12 cellular contexts compared by ENCODE assay signal in genomic region chr15:85591622-85592021, GRCh38.
DNase-seq lines count a peak whose midpoint lies in the region; ATAC-seq and TF ChIP-seq lines count a peak whose summit lies in the region.
"Had no signal": no experiment of that assay in that cellular context is flagged by ENCODE, and none has a peak within 500 bp of the region (broad histone marks: within the 10 kb centered on the region; RNA-seq: fewer than 3 reads in every experiment).

No MANE protein-coding gene starts in this region.

- no peak for ATAC-seq in CD4-positive, CD25-positive, alpha-beta regulatory T cell (ENCODE audit: low read depth in 2 of 2)
- no peak for ATAC-seq in GM21381 (IDR thresholded peaks at IDR 0.05; ENCODE audit: unreplicated experiment)
- ATAC-seq: GM23338 had no signal

- H3K36me3 ChIP-seq in CD4-positive, CD25-positive, alpha-beta regulatory T cell (ENCODE audit: control insufficient read depth, insufficient read depth, low read length), result peaks cover 38% of the 10 kb centered on the region
- H3K36me3 ChIP-seq in brain microvascular endothelial cell (replicated peaks), result no peaks in the 10 kb centered on the region

- in situ Hi-C loops in brain microvascular endothelial cell (cut with HindIII; ENCODE audit: low pct_ligation_motif_present, low sequenced_read_pairs), result no loop called here
- in situ Hi-C loops in ACHN (cut with HindIII; ENCODE audit: low pct_ligation_motif_present, low pct_unique_long_range_greater_than_20kb, low sequenced_read_pairs), result no loop called here

- H3K4me1 ChIP-seq in CD4-positive, CD25-positive, alpha-beta regulatory T cell (ENCODE audit: control insufficient read depth, insufficient read depth, low read length, poor library complexity, severe bottlenecking), result peaks cover 6% of the 10 kb centered on the region

- H3K27ac ChIP-seq in CD4-positive, CD25-positive, alpha-beta regulatory T cell (ENCODE audit: insufficient read depth, low read length, poor library complexity, severe bottlenecking), result no peak overlapping the region
- peak overlapping the region; percentile 76 for H3K27ac ChIP-seq in brain microvascular endothelial cell
- H3K27ac ChIP-seq: BLaER1 treated with 17β-estradiol and CSF1 and Interleukin-3, amounts not matched to agents 10 nM and 100 nM had no signal

- H3K9me3 ChIP-seq in CD4-positive, CD25-positive, alpha-beta regulatory T cell (ENCODE audit: control insufficient read depth in 2 of 2, low read length in 2 of 2), result no peaks in the 10 kb centered on the region
- H3K9me3 ChIP-seq: BLaER1 treated with 17β-estradiol and CSF1 and Interleukin-3, amounts not matched to agents 10 nM and 100 nM had no signal

- TF ChIP-seq CTCF in HFFc6 (IDR thresholded peaks at IDR 0.05), result no peak
- TF ChIP-seq CTCF in brain microvascular endothelial cell (IDR thresholded peaks at IDR 0.05; ENCODE audit: low read depth, low read length, missing control alignments), result no peak
- no peak for TF ChIP-seq CTCF in osteocyte (IDR thresholded peaks at IDR 0.05)

- H3K9me3 Mint-ChIP-seq in CD4-positive, CD25-positive, alpha-beta regulatory T cell, result no peaks in the 10 kb centered on the region
- H3K9me3 Mint-ChIP-seq in HFFc6, result no peaks in the 10 kb centered on the region
- no peaks in the 10 kb centered on the region for H3K9me3 Mint-ChIP-seq in osteocyte (ENCODE audit: unreplicated experiment)
- H3K9me3 Mint-ChIP-seq: GM23338 had no signal

- no peaks in the 10 kb centered on the region for H3K27me3 ChIP-seq in CD4-positive, CD25-positive, alpha-beta regulatory T cell (ENCODE audit: control insufficient read depth, insufficient read depth, low read length)
- H3K27me3 ChIP-seq in brain microvascular endothelial cell (replicated peaks), result no peaks in the 10 kb centered on the region
- H3K27me3 ChIP-seq: BLaER1 treated with 17β-estradiol and CSF1 and Interleukin-3, amounts not matched to agents 10 nM and 100 nM had no signal

- no peak overlapping the region for H3K4me3 ChIP-seq in CD4-positive, CD25-positive, alpha-beta regulatory T cell (ENCODE audit: low read depth, low read length)
- no peak overlapping the region for H3K4me3 ChIP-seq in brain microvascular endothelial cell (ENCODE audit: low read depth, low read length)
- H3K4me3 ChIP-seq: BLaER1 treated with 17β-estradiol and CSF1 and Interleukin-3, amounts not matched to agents 10 nM and 100 nM; GM23338 had no signal

- H3K4me3 Mint-ChIP-seq in CD4-positive, CD25-positive, alpha-beta regulatory T cell, result no peak overlapping the region
- no peak overlapping the region for H3K4me3 Mint-ChIP-seq in HFFc6
- no peak overlapping the region for H3K4me3 Mint-ChIP-seq in osteocyte (ENCODE audit: unreplicated experiment)
- H3K4me3 Mint-ChIP-seq: GM23338 had no signal

- peaks cover 21 to 50% (median 41%) of the 10 kb centered on the region in 4 donors for H3K4me1 Mint-ChIP-seq in CD4-positive, CD25-positive, alpha-beta regulatory T cell
- H3K4me1 Mint-ChIP-seq in HFFc6 (ENCODE audit: low read depth), result peaks cover 69% of the 10 kb centered on the region
- H3K4me1 Mint-ChIP-seq in osteocyte (ENCODE audit: unreplicated experiment), result peaks cover 58% of the 10 kb centered on the region

- H3K27me3 Mint-ChIP-seq in CD4-positive, CD25-positive, alpha-beta regulatory T cell, result no peaks in the 10 kb centered on the region
- peaks cover 4% of the 10 kb centered on the region; the same call in 1 of the 2 replicates for H3K27me3 Mint-ChIP-seq in HFFc6 (ENCODE audit: insufficient read depth)
- H3K27me3 Mint-ChIP-seq in osteocyte (ENCODE audit: unreplicated experiment), result no peaks in the 10 kb centered on the region

- peaks cover 34% of the 10 kb centered on the region for H3K36me3 Mint-ChIP-seq in CD4-positive, CD25-positive, alpha-beta regulatory T cell
- H3K36me3 Mint-ChIP-seq in HFFc6 (ENCODE audit: low read depth) (peaks cover 4% of the 10 kb centered on the region; the same call in 1 of the 2 replicates), osteocyte (ENCODE audit: unreplicated experiment) (peaks cover 18% of the 10 kb centered on the region)

- no peak for DNase-seq in CD4-positive, CD25-positive, alpha-beta regulatory T cell
- DNase-seq in HFFc6, result no peak
- no peak for DNase-seq in brain microvascular endothelial cell
- DNase-seq in osteocyte (ENCODE audit: extremely low spot score, unreplicated experiment), result no peak
- DNase-seq in ACHN, result no peak
- DNase-seq in mesenteric fat pad (ENCODE audit: low spot score), result no peak
- DNase-seq: MM.1S, NCI-H1105, SIG-M5 had no signal

- H3K27ac Mint-ChIP-seq in CD4-positive, CD25-positive, alpha-beta regulatory T cell, result peak overlapping the region in 2 of 3 donors; percentile 9 to 72
- peak overlapping the region; percentile 84 for H3K27ac Mint-ChIP-seq in HFFc6
- peak overlapping the region; percentile 76 for H3K27ac Mint-ChIP-seq in osteocyte (ENCODE audit: unreplicated experiment)
- H3K27ac Mint-ChIP-seq: GM23338 had no signal
